22 cellular contexts compared by ENCODE assay signal in the genomic region with DNA sequence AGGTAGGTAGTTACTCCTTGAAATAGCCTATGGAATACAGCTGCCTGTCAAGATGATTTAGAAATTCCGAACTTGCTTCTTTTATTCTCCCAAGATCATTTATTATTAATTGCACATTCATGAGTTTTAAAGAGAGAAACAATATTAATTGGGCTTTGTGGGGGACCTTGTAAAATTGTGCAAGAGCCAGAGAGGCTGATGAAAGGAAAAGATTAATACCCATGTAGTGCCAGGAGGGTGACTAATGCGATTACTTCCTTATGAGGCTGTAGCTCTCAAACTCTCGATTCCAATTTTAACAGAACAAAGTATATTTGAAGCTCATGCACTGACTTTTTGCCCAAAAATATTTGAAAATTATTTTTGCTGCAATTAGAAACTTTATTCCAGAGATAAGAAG.
DNase-seq lines count a peak whose midpoint lies in the region; ATAC-seq, FAIRE-seq and TF ChIP-seq lines count a peak whose summit lies in the region.
"Had no signal": no experiment of that assay in that cellular context is flagged by ENCODE, and none has a peak within 500 bp of the region (broad histone marks: within the 10 kb centered on the region; RNA-seq: fewer than 3 reads in every experiment).

No MANE protein-coding gene starts in this region.

- peak; percentile 64 to 82 (median 73) for ATAC-seq in pancreas
- ATAC-seq: natural killer cell; stimulated activated memory B cell treated with anti-CD40 and anti-IgM and Interleukin-4, amounts not matched to agents 10 μg/mL and 1 μg/mL and 100 μg/mL, for 72 hours had no signal

- H3K36me3 ChIP-seq in pancreas = no peaks in the 10 kb centered on the region
- H3K36me3 ChIP-seq: BLaER1 treated with 17β-estradiol and CSF1 and Interleukin-3, amounts not matched to agents 10 nM and 100 nM; prostate gland; thyroid gland had no signal

- no peaks in the 10 kb centered on the region for H3K9me3 ChIP-seq in pancreas
- H3K9me3 ChIP-seq: BLaER1 treated with 17β-estradiol and CSF1 and Interleukin-3, amounts not matched to agents 10 nM and 100 nM; prostate gland; thyroid gland had no signal

- DNase-seq in EL (peak; percentile 66), NCI-H446 treated with DMSO at 0.1 percent for 48 hours (lab: John Stamatoyannopoulos, UW) (peak; percentile 29), choroid plexus epithelial cell (ENCODE audit: low read depth) (peak; percentile 29), pancreas (peak in 1 of 6 donors; percentile 23), NCI-H748 (lab: John Stamatoyannopoulos, UW; ENCODE audit: unreplicated experiment) (no peak), erythroblast (lab: John Stamatoyannopoulos, UW) (no peak), posterior cingulate gyrus (no peak), NCI-H128 (lab: John Stamatoyannopoulos, UW; ENCODE audit: unreplicated experiment) (no peak)
- DNase-seq: activated CD4-positive, CD25-positive, alpha-beta regulatory T cell; activated CD8-positive, alpha-beta memory T cell treated with anti-CD3 and anti-CD28 coated beads for 24 hours; DMS 273 treated with DMSO at 0.1 percent for 48 hours; head of caudate nucleus; natural killer cell; NCI-H1930; NCI-H510A; SIG-M5; T-helper 2 cell; thyroid gland had no signal

- intact Hi-C loops in pancreas (cut with DNase I) = no loop called here
- intact Hi-C loops in posterior cingulate gyrus (cut with DNase I) = no loop called here

- H3K27ac ChIP-seq in pancreas = no peak overlapping the region
- H3K27ac ChIP-seq: BLaER1 treated with 17β-estradiol and CSF1 and Interleukin-3, amounts not matched to agents 10 nM and 100 nM; prostate gland; thyroid gland had no signal

- peaks cover 0 to 4% (median 0%) of the 10 kb centered on the region in 3 donors for H3K4me1 ChIP-seq in pancreas
- H3K4me1 ChIP-seq: BLaER1 treated with 17β-estradiol and CSF1 and Interleukin-3, amounts not matched to agents 10 nM and 100 nM; prostate gland had no signal

- WGBS in pancreas, 2 donors = 42 to 59% methylated on average over 3 of the region's 3 CpGs

- no peak overlapping the region for H3K4me3 ChIP-seq in choroid plexus epithelial cell (ENCODE audit: low read depth, low read length)
- no peak overlapping the region for H3K4me3 ChIP-seq in pancreas
- H3K4me3 ChIP-seq: BLaER1 treated with 17β-estradiol and CSF1 and Interleukin-3, amounts not matched to agents 10 nM and 100 nM; prostate gland; thyroid gland had no signal

- TF ChIP-seq CTCF in choroid plexus epithelial cell (conservative IDR thresholded peaks at IDR 0.05; ENCODE audit: low read depth, low read length) (no peak), pancreas (IDR thresholded peaks at IDR 0.05) (no peak)

- no peak for FAIRE-seq in pancreas (lab: Jason Lieb, UNC)
- FAIRE-seq: GM18507 had no signal

- H3K27me3 ChIP-seq in pancreas = no peaks in the 10 kb centered on the region
- H3K27me3 ChIP-seq: BLaER1 treated with 17β-estradiol and CSF1 and Interleukin-3, amounts not matched to agents 10 nM and 100 nM; thyroid gland had no signal

- no peak for TF ChIP-seq POLR2A in erythroblast (IDR thresholded peaks at IDR 0.05; ENCODE audit: low read length)

Comparison
In these comparisons a context has a peak if more than half of its experiments do, and no peak if none do; other contexts are left out.
1. DNase-seq: peak in EL (single experiment), NCI-H446 treated with DMSO at 0.1 percent for 48 hours (single experiment) and choroid plexus epithelial cell (single experiment); none in NCI-H748 (single experiment), erythroblast (0 of 2), posterior cingulate gyrus (0 of 10) and NCI-H128 (single experiment).